ENCODE assay signal across 8 cellular contexts in genomic region chr19:46661735-46662592, GRCh38. TPM values are rescaled to one million over a fixed set of nuclear protein-coding genes. Genes with fewer than 3 reads are reported as not detected.
DNase-seq lines count a peak whose midpoint lies in the region; ATAC-seq, FAIRE-seq and TF ChIP-seq lines count a peak whose summit lies in the region.

No MANE protein-coding gene starts in this region.

- H3K4me1 Mint-ChIP-seq in Caco-2 (ENCODE audit: low read depth, unreplicated experiment), result peaks cover 14% of the 10 kb centered on the region
- H3K4me1 Mint-ChIP-seq in activated CD8-positive, alpha-beta memory T cell treated with anti-CD3 and anti-CD28 coated beads, Interleukin-2, amount 10 ng/mL, durations not matched to agents 7 days and 5 days, result peaks cover 17% of the 10 kb centered on the region

- H3K27ac ChIP-seq in H1 (ENCODE audit: low read depth, low read length) (no peak overlapping the region), mesenchymal stem cell (ENCODE audit: low read length, poor library complexity, severe bottlenecking) (no peak overlapping the region)

- H4K8ac ChIP-seq in H1 (ENCODE audit: extremely low read depth, insufficient read depth, low read length), result no peak overlapping the region
- no peak overlapping the region for H4K8ac ChIP-seq in mesenchymal stem cell (ENCODE audit: low read length)

- no TSS peak for BruUV-seq in Caco-2 (replicated peaks; lab: Mats Ljungman, UMichigan)

- 16% methylated on average over 19 of the region's 19 CpGs; no CpG with 5 or more reads in 1 of the 2 experiments for WGBS in H1 (ENCODE audit: extremely low coverage in 1 of 2, insufficient coverage in 1 of 2, insufficient read length in 1 of 2, insufficient replicate concordance in 2 of 2, low coverage in 1 of 2, low lambda C conversion rate in 2 of 2, missing lambda C conversion rate in 1 of 2), 2 experiments
- WGBS in mesenchymal stem cell, result 19% methylated on average over 19 of the region's 19 CpGs

- DNase-seq in Caco-2 (peak; percentile 86 to 88), HTR-8/SVneo (ENCODE audit: insufficient read length, low spot score) (peak; percentile 83), NK-92 (lab: John Stamatoyannopoulos, UW; ENCODE audit: unreplicated experiment) (peak; percentile 27), H1 (ENCODE audit: low read depth in 1 of 2, low spot score in 2 of 2) (peak in 1 of 2 experiments; percentile 80), mesenchymal stem cell (peak; percentile 94)
- peak; percentile 85 for DNase-seq in activated CD8-positive, alpha-beta memory T cell treated with anti-CD3 and anti-CD28 coated beads, Interleukin-2, amount 10 ng/mL, durations not matched to agents 7 days and 5 days
- DNase-seq in stimulated activated CD4-positive, alpha-beta T cell treated with anti-CD3 and anti-CD28 coated beads, TNF-alpha, amount 100 ng/mL, for 48 hours (ENCODE audit: low read depth in 3 of 3), result peak; percentile 57 to 70 (median 63)

- no peak overlapping the region for H3K18ac ChIP-seq in H1 (ENCODE audit: extremely low read depth, low read length)
- H3K18ac ChIP-seq in mesenchymal stem cell (ENCODE audit: low read depth in 1 of 2, low read length in 2 of 2), result peak overlapping the region; percentile 49 to 50

- H3K4ac ChIP-seq in H1 (replicated peaks; ENCODE audit: insufficient read length, low read depth, low read length) (no peak overlapping the region), mesenchymal stem cell (ENCODE audit: low read depth in 1 of 2, low read length in 2 of 2) (no peak overlapping the region)

- FAIRE-seq in HTR-8/SVneo (lab: Jason Lieb, UNC) (no peak), H1 (lab: Jason Lieb, UNC) (peak; percentile 86)

- H3K79me2 ChIP-seq in H1 (ENCODE audit: control insufficient read depth in 1 of 2, insufficient read depth in 2 of 2, low read length in 2 of 2), result no peaks in the 10 kb centered on the region

- no peak overlapping the region for H3K56ac ChIP-seq in H1 (replicated peaks; ENCODE audit: insufficient read length, low read depth, low read length)

- peak overlapping the region; percentile 63 for H3K27ac Mint-ChIP-seq in Caco-2 (ENCODE audit: unreplicated experiment)
- H3K27ac Mint-ChIP-seq in activated CD8-positive, alpha-beta memory T cell treated with anti-CD3 and anti-CD28 coated beads, Interleukin-2, amount 10 ng/mL, durations not matched to agents 7 days and 5 days, result peak overlapping the region; percentile 76

- H2AFZ ChIP-seq in H1 (ENCODE audit: low read length), result no peak overlapping the region
- no peak overlapping the region for H2AFZ ChIP-seq in mesenchymal stem cell (ENCODE audit: low read depth, low read length)

- peak; percentile 98 to 99 for TF ChIP-seq RAD21 in H1 (IDR thresholded peaks at IDR 0.05 in 1 of 2, conservative IDR thresholded peaks at IDR 0.05 in 1 of 2; ENCODE audit: low read depth in 2 of 2, low read length in 2 of 2)

- H2BK20ac ChIP-seq in H1 (ENCODE audit: low read length), result no peak overlapping the region

- no peaks in the 10 kb centered on the region for H3K9me3 Mint-ChIP-seq in Caco-2 (ENCODE audit: unreplicated experiment)
- H3K9me3 Mint-ChIP-seq in activated CD8-positive, alpha-beta memory T cell treated with anti-CD3 and anti-CD28 coated beads, Interleukin-2, amount 10 ng/mL, durations not matched to agents 7 days and 5 days (ENCODE audit: low read depth), result no peaks in the 10 kb centered on the region

- TF ChIP-seq CTCF in Caco-2 (IDR thresholded peaks at IDR 0.05; ENCODE audit: insufficient read depth in 1 of 2, low read depth in 1 of 2, low read length in 1 of 2, severe bottlenecking in 1 of 2, unreplicated experiment in 1 of 2) (peak; percentile 91 to 92), H1 (IDR thresholded peaks at IDR 0.05; ENCODE audit: control extremely low read depth in 1 of 3, insufficient read depth in 1 of 3, low read depth in 1 of 3, low read length in 3 of 3) (peak; percentile 89 to 97 (median 92))

- H3K4me3 ChIP-seq in Caco-2 (ENCODE audit: low read depth, low read length) (peak overlapping the region; percentile 32), H1 (ENCODE audit: extremely low read depth in 1 of 4, insufficient read depth in 2 of 4, low read depth in 3 of 4, low read length in 4 of 4) (peak overlapping the region in 2 of 4 experiments; percentile 38 to 51; a peak in 5 of 8 replicates), mesenchymal stem cell (ENCODE audit: insufficient read depth in 1 of 2, low read depth in 1 of 2, low read length in 2 of 2) (peak overlapping the region in 1 of 2 experiments; percentile 76)

- peak; percentile 30 for ATAC-seq in activated CD8-positive, alpha-beta memory T cell treated with anti-CD3 and anti-CD28 coated beads, Interleukin-2, amount 10 ng/mL, durations not matched to agents 7 days and 5 days
- no peak for ATAC-seq in GM21360 (IDR thresholded peaks at IDR 0.05; ENCODE audit: unreplicated experiment)

- POLR2A ChIA-PET in Caco-2 (lab: Charles Lee) (interaction anchor here (0.7 to 1.3 kb wide), 6 partner anchors 11 to 189 kb away, joined by 3 to 15 read pairs (median 5); partner anchors contain the start of genes AP2S1 and CALM3), H1 (lab: Charles Lee; ENCODE audit: partially characterized antibody) (interaction anchor here (0.7 to 2.3 kb wide), 14 partner anchors 11 to 133 kb away, joined by 3 to 8 read pairs (median 4); partner anchors contain the start of genes CALM3 and SLC1A5)

- peaks cover 11% of the 10 kb centered on the region; the same call in 1 of the 2 replicates for H3K4me1 ChIP-seq in Caco-2
- H3K4me1 ChIP-seq in H1 (replicated peaks in 1 of 4; ENCODE audit: control insufficient read depth in 3 of 4, insufficient read depth in 4 of 4, low read length in 3 of 4), result peaks cover 0 to 14% (median 9%) of the 10 kb centered on the region in 4 experiments; a peak in 6 of 7 replicates
- H3K4me1 ChIP-seq in mesenchymal stem cell (ENCODE audit: control insufficient read depth, insufficient read depth, low read depth, low read length), result peaks cover 19% of the 10 kb centered on the region

- H2BK5ac ChIP-seq in H1 (ENCODE audit: low read depth, low read length) (no peak overlapping the region), mesenchymal stem cell (ENCODE audit: low read depth, low read length, poor library complexity, severe bottlenecking) (no peak overlapping the region)

- peaks cover 12% of the 10 kb centered on the region; the same call in 1 of the 2 replicates for H3K23me2 ChIP-seq in H1 (ENCODE audit: low read depth, low read length)

- H4K5ac ChIP-seq in H1 (ENCODE audit: insufficient read length, low read depth, low read length), result no peak overlapping the region

- intact Hi-C loops in Caco-2 (cut with micrococcal nuclease; ENCODE audit: unreplicated experiment), result loop anchor here (1.0 kb wide), 3 partner anchors 28 to 133 kb away; no protein-coding TSS in a partner anchor

- H2BK15ac ChIP-seq in H1 (ENCODE audit: low read length) (no peak overlapping the region), mesenchymal stem cell (ENCODE audit: low read depth, poor library complexity, severe bottlenecking) (no peak overlapping the region)

- TF ChIP-seq EP300 in H1 (IDR thresholded peaks at IDR 0.05; ENCODE audit: borderline replicate concordance in 1 of 2, low read depth in 2 of 2, low read length in 2 of 2), result no peak

- peaks cover 12% of the 10 kb centered on the region for H3K27me3 Mint-ChIP-seq in Caco-2 (ENCODE audit: insufficient read depth, unreplicated experiment)
- peaks cover 33% of the 10 kb centered on the region for H3K27me3 Mint-ChIP-seq in activated CD8-positive, alpha-beta memory T cell treated with anti-CD3 and anti-CD28 coated beads, Interleukin-2, amount 10 ng/mL, durations not matched to agents 7 days and 5 days

- H4K20me1 ChIP-seq in H1 (replicated peaks in 1 of 2; ENCODE audit: control insufficient read depth in 1 of 2, insufficient read depth in 2 of 2, low read length in 2 of 2), result peaks cover 0 to 2% of the 10 kb centered on the region in 2 experiments

- peak overlapping the region; percentile 4 to 61; a peak in 2 of 4 replicates for H3K4me2 ChIP-seq in H1 (ENCODE audit: insufficient read depth in 1 of 2, low read depth in 2 of 2, low read length in 2 of 2)
- peak overlapping the region; percentile 98 for H3K4me2 ChIP-seq in mesenchymal stem cell (ENCODE audit: low read length, poor library complexity, severe bottlenecking)

- peak overlapping the region in 1 of 4 experiments; percentile 13; a peak in 1 of 7 replicates for H3K9ac ChIP-seq in H1 (replicated peaks in 1 of 4; ENCODE audit: extremely low read depth in 1 of 4, low read depth in 3 of 4, low read length in 3 of 4)
- peak overlapping the region; percentile 74 for H3K9ac ChIP-seq in mesenchymal stem cell (ENCODE audit: low read length)

- peak overlapping the region; percentile 73 for H3K4me3 Mint-ChIP-seq in Caco-2 (ENCODE audit: unreplicated experiment)
- peak overlapping the region; percentile 67 for H3K4me3 Mint-ChIP-seq in activated CD8-positive, alpha-beta memory T cell treated with anti-CD3 and anti-CD28 coated beads, Interleukin-2, amount 10 ng/mL, durations not matched to agents 7 days and 5 days

- H3K36me3 ChIP-seq in Caco-2 (ENCODE audit: control insufficient read depth, insufficient read depth, low read length) (no peaks in the 10 kb centered on the region), H1 (ENCODE audit: control insufficient read depth in 2 of 4, insufficient read depth in 4 of 4, low read length in 3 of 4) (no peaks in the 10 kb centered on the region), mesenchymal stem cell (ENCODE audit: control insufficient read depth in 1 of 2, insufficient read depth in 2 of 2, low read depth in 1 of 2, low read length in 2 of 2) (no peaks in the 10 kb centered on the region)

- no peak for TF ChIP-seq POLR2A in H1 (IDR thresholded peaks at IDR 0.05; ENCODE audit: control extremely low read depth in 1 of 2, low read depth in 2 of 2, low read length in 2 of 2)

- no peak overlapping the region for H2BK12ac ChIP-seq in H1 (ENCODE audit: low read depth, low read length)
- no peak overlapping the region for H2BK12ac ChIP-seq in mesenchymal stem cell (ENCODE audit: low read length in 2 of 2)

- H3K9me3 ChIP-seq in Caco-2 (no peaks in the 10 kb centered on the region), H1 (ENCODE audit: insufficient read depth in 2 of 2, low read depth in 1 of 2, low read length in 1 of 2) (no peaks in the 10 kb centered on the region), mesenchymal stem cell (ENCODE audit: control insufficient read depth, low read length) (no peaks in the 10 kb centered on the region)

- H3K79me1 ChIP-seq in H1 (ENCODE audit: low read depth, low read length) (no peaks in the 10 kb centered on the region), mesenchymal stem cell (replicated peaks; ENCODE audit: low read length, poor library complexity, severe bottlenecking) (no peaks in the 10 kb centered on the region)

- H4K91ac ChIP-seq in H1 (replicated peaks; ENCODE audit: insufficient read length, low read length) (no peak overlapping the region), mesenchymal stem cell (ENCODE audit: low read length) (peak overlapping the region; percentile 10)

- no peak overlapping the region for H3K23ac ChIP-seq in H1 (ENCODE audit: insufficient read length)
- H3K23ac ChIP-seq in mesenchymal stem cell (ENCODE audit: low read length in 2 of 2), result no peak overlapping the region

- H3K36me3 Mint-ChIP-seq in Caco-2 (ENCODE audit: insufficient read depth, unreplicated experiment), result peaks cover 8% of the 10 kb centered on the region
- H3K36me3 Mint-ChIP-seq in activated CD8-positive, alpha-beta memory T cell treated with anti-CD3 and anti-CD28 coated beads, Interleukin-2, amount 10 ng/mL, durations not matched to agents 7 days and 5 days, result no peaks in the 10 kb centered on the region

- CTCF ChIA-PET in Caco-2 (lab: Charles Lee) (interaction anchor here (0.5 to 3.0 kb wide), 32 partner anchors 11 to 351 kb away, joined by 3 to 117 read pairs (median 6); partner anchors contain the start of genes GNG8 and PPP5C), H1 (lab: Charles Lee; ENCODE audit: partially characterized antibody) (interaction anchor here (0.6 to 18.2 kb wide), 32 partner anchors 10 to 256 kb away, joined by 3 to 341 read pairs (median 5); no protein-coding TSS in a partner anchor)
- CTCF ChIA-PET in activated CD8-positive, alpha-beta memory T cell treated with anti-CD3 and anti-CD28 coated beads, Interleukin-2, amount 10 ng/mL, durations not matched to agents 7 days and 5 days (lab: Charles Lee), result interaction anchor here (0.6 to 6.8 kb wide), 38 partner anchors 9 to 351 kb away, joined by 3 to 169 read pairs (median 5); partner anchors contain the start of genes CALM3 and GNG8

- H2AK5ac ChIP-seq in H1 (ENCODE audit: low read depth, low read length) (no peak overlapping the region), mesenchymal stem cell (ENCODE audit: low read length, severe bottlenecking) (no peak overlapping the region)

- H3K27me3 ChIP-seq in Caco-2 (replicated peaks; ENCODE audit: control insufficient read depth, insufficient read depth, low read length) (no peaks in the 10 kb centered on the region; the same call in 1 of the 2 replicates), H1 (replicated peaks in 1 of 4; ENCODE audit: control insufficient read depth in 3 of 4, extremely low read depth in 1 of 4, insufficient read depth in 3 of 4, low read length in 3 of 4) (peaks cover 0 to 17% (median 11%) of the 10 kb centered on the region in 4 experiments; a peak in 4 of 7 replicates), mesenchymal stem cell (ENCODE audit: control insufficient read depth in 1 of 2, insufficient read depth in 1 of 2, low read length in 2 of 2) (peaks cover 0 to 22% of the 10 kb centered on the region in 2 experiments)

- H3K14ac ChIP-seq in H1 (ENCODE audit: insufficient read length) (no peak overlapping the region), mesenchymal stem cell (ENCODE audit: low read length in 2 of 2) (no peak overlapping the region)

- no peak overlapping the region for H2BK120ac ChIP-seq in H1 (replicated peaks; ENCODE audit: low read depth, low read length)
- no peak overlapping the region for H2BK120ac ChIP-seq in mesenchymal stem cell (ENCODE audit: low read depth, low read length)

RNA-seq across cellular contexts. Expression of gene DACT3, which starts 1.0 kb away (rescaled TPM):
- total RNA-seq in Caco-2 (2022), result 0.39 and 0.75 TPM in 2 replicates
- 1 to 10 TPM in 1 of 2 experiments, under 1 TPM in 1; 0.12 to 1.2 TPM for total RNA-seq in activated CD8-positive, alpha-beta memory T cell treated with anti-CD3 and anti-CD28 coated beads, Interleukin-2, amount 10 ng/mL, durations not matched to agents 7 days and 5 days
- 1.5 and 2.0 TPM in 2 replicates for total RNA-seq in H1 (2021; fragmentation: NEBNext Ultra II Directional; extraction: Animal tissue kit (Norgen Biotek cat#: 25700))
- polyA plus RNA-seq in H1 (2011; rRNA removed), result 1.8 and 1.9 TPM in 2 replicates
- 1.8 TPM for polyA plus RNA-seq in H1 (2011; cell fraction: cytosol; rRNA removed)
- 2.1 TPM for polyA plus RNA-seq in H1 (2011; cell fraction: nucleus; rRNA removed)
- polyA plus RNA-seq in H1 (2012, experiment 1 of 2), result 1.1 to 1.4 TPM (median 1.2 TPM) in 4 replicates
- 1.4 TPM for polyA plus RNA-seq in H1 (2012, experiment 2 of 2)
- 1.3 TPM for polyA plus RNA-seq in H1 (2013, experiment 1 of 2)
- polyA plus RNA-seq in H1 (2013, experiment 2 of 2), result 1.3 TPM
- polyA minus RNA-seq in H1 (2011; rRNA and poly(A)+ RNA removed), result 0.61 and 1.2 TPM in 2 replicates
- polyA minus RNA-seq in H1 (2011; cell fraction: cytosol; rRNA and poly(A)+ RNA removed), result 0.81 TPM
- polyA minus RNA-seq in H1 (2011; cell fraction: nucleus; rRNA and poly(A)+ RNA removed), result 1.00 TPM
- 25.9 TPM for polyA plus RNA-seq in mesenchymal stem cell (2013, experiment 1 of 2)
- polyA plus RNA-seq in mesenchymal stem cell (2013, experiment 2 of 2), result 26.2 TPM

RNA-seq across cellular contexts. Expression of gene GNG8, which starts 26.0 kb away (rescaled TPM):
- total RNA-seq in Caco-2 (2022), result not detected in 2 replicates
- 10 to 100 TPM in 1 of 2 experiments, not detected in 1; 25.9 TPM for total RNA-seq in activated CD8-positive, alpha-beta memory T cell treated with anti-CD3 and anti-CD28 coated beads, Interleukin-2, amount 10 ng/mL, durations not matched to agents 7 days and 5 days
- total RNA-seq in H1 (2021; fragmentation: NEBNext Ultra II Directional; extraction: Animal tissue kit (Norgen Biotek cat#: 25700)), result not detected in 2 replicates
- polyA plus RNA-seq in H1 (2011; rRNA removed), result not detected in 2 replicates
- not detected for polyA plus RNA-seq in H1 (2011; cell fraction: cytosol; rRNA removed)
- not detected for polyA plus RNA-seq in H1 (2011; cell fraction: nucleus; rRNA removed)
- polyA plus RNA-seq in H1 (2012, experiment 1 of 2), result 3.6 TPM in 1 of 4 replicates, not detected in the others
- polyA plus RNA-seq in H1 (2012, experiment 2 of 2), result not detected
- polyA plus RNA-seq in H1 (2013, experiment 1 of 2), result not detected
- polyA plus RNA-seq in H1 (2013, experiment 2 of 2), result 1.7 TPM
- not detected in 2 replicates for polyA minus RNA-seq in H1 (2011; rRNA and poly(A)+ RNA removed)
- not detected for polyA minus RNA-seq in H1 (2011; cell fraction: cytosol; rRNA and poly(A)+ RNA removed)
- polyA minus RNA-seq in H1 (2011; cell fraction: nucleus; rRNA and poly(A)+ RNA removed), result not detected
- not detected for polyA plus RNA-seq in mesenchymal stem cell (2013, experiment 1 of 2)
- polyA plus RNA-seq in mesenchymal stem cell (2013, experiment 2 of 2), result 1.3 TPM

RNA-seq across cellular contexts. Expression of gene PTGIR, which starts 37.1 kb away (rescaled TPM):
- total RNA-seq in Caco-2 (2022), result not detected in 2 replicates
- total RNA-seq in activated CD8-positive, alpha-beta memory T cell treated with anti-CD3 and anti-CD28 coated beads, Interleukin-2, amount 10 ng/mL, durations not matched to agents 7 days and 5 days, result 10 to 100 TPM in 1 of 2 experiments, 1 to 10 TPM in 1; 1.8 to 27.5 TPM
- total RNA-seq in H1 (2021; fragmentation: NEBNext Ultra II Directional; extraction: Animal tissue kit (Norgen Biotek cat#: 25700)), result not detected in 2 replicates
- 0.15 and 0.19 TPM in 2 replicates for polyA plus RNA-seq in H1 (2011; rRNA removed)
- polyA plus RNA-seq in H1 (2011; cell fraction: cytosol; rRNA removed), result 0.14 TPM
- polyA plus RNA-seq in H1 (2011; cell fraction: nucleus; rRNA removed), result 0.09 TPM
- polyA plus RNA-seq in H1 (2012, experiment 1 of 2), result not detected in 4 replicates
- not detected for polyA plus RNA-seq in H1 (2012, experiment 2 of 2)
- polyA plus RNA-seq in H1 (2013, experiment 1 of 2), result 0.10 TPM
- 0.13 TPM for polyA plus RNA-seq in H1 (2013, experiment 2 of 2)
- polyA minus RNA-seq in H1 (2011; rRNA and poly(A)+ RNA removed), result not detected in 2 replicates
- polyA minus RNA-seq in H1 (2011; cell fraction: cytosol; rRNA and poly(A)+ RNA removed), result not detected
- polyA minus RNA-seq in H1 (2011; cell fraction: nucleus; rRNA and poly(A)+ RNA removed), result not detected
- polyA plus RNA-seq in mesenchymal stem cell (2013, experiment 1 of 2), result 20.7 TPM
- 19.9 TPM for polyA plus RNA-seq in mesenchymal stem cell (2013, experiment 2 of 2)

RNA-seq across cellular contexts. Expression of gene PRKD2, which starts 55.0 kb away (rescaled TPM):
- 45.4 and 48.4 TPM in 2 replicates for total RNA-seq in Caco-2 (2022)
- total RNA-seq in activated CD8-positive, alpha-beta memory T cell treated with anti-CD3 and anti-CD28 coated beads, Interleukin-2, amount 10 ng/mL, durations not matched to agents 7 days and 5 days, result 100 to 1,000 TPM; 147 to 187 TPM
- 63.8 and 73.1 TPM in 2 replicates for total RNA-seq in H1 (2021; fragmentation: NEBNext Ultra II Directional; extraction: Animal tissue kit (Norgen Biotek cat#: 25700))
- polyA plus RNA-seq in H1 (2011; rRNA removed), result 24.4 and 34.9 TPM in 2 replicates
- polyA plus RNA-seq in H1 (2011; cell fraction: cytosol; rRNA removed), result 21.8 TPM
- 52.7 TPM for polyA plus RNA-seq in H1 (2011; cell fraction: nucleus; rRNA removed)
- 40.6 to 71.6 TPM (median 66.7 TPM) in 4 replicates for polyA plus RNA-seq in H1 (2012, experiment 1 of 2)
- polyA plus RNA-seq in H1 (2012, experiment 2 of 2), result 66.5 TPM
- polyA plus RNA-seq in H1 (2013, experiment 1 of 2), result 39.4 TPM
- 39.7 TPM for polyA plus RNA-seq in H1 (2013, experiment 2 of 2)
- polyA minus RNA-seq in H1 (2011; rRNA and poly(A)+ RNA removed), result 19.5 and 29.8 TPM in 2 replicates
- polyA minus RNA-seq in H1 (2011; cell fraction: cytosol; rRNA and poly(A)+ RNA removed), result 43.1 TPM
- polyA minus RNA-seq in H1 (2011; cell fraction: nucleus; rRNA and poly(A)+ RNA removed), result 20.4 TPM
- 25.9 TPM for polyA plus RNA-seq in mesenchymal stem cell (2013, experiment 1 of 2)
- polyA plus RNA-seq in mesenchymal stem cell (2013, experiment 2 of 2), result 23.5 TPM
